Comparison of ENCODE assay signal across 1 cellular context in genomic region chr16:68309798-68310197, GRCh38.
TF ChIP-seq lines count a peak whose summit lies in the region.

No MANE protein-coding gene starts in this region.

TF ChIP-seq in WTC11, 78 proteins besides CTCF, POLR2A, EP300 and RAD21 (continued from another document):
- TF ChIP-seq, protein P1, sequence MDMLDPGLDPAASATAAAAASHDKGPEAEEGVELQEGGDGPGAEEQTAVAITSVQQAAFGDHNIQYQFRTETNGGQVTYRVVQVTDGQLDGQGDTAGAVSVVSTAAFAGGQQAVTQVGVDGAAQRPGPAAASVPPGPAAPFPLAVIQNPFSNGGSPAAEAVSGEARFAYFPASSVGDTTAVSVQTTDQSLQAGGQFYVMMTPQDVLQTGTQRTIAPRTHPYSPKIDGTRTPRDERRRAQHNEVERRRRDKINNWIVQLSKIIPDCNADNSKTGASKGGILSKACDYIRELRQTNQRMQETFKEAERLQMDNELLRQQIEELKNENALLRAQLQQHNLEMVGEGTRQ (CRISPR knock-in tag; IDR thresholded peaks at IDR 0.05) = no peak
- TF ChIP-seq NR3C1 (CRISPR knock-in tag; conservative IDR thresholded peaks at IDR 0.05; ENCODE audit: low read depth) = no peak
- no peak for TF ChIP-seq MXD4 (CRISPR knock-in tag; IDR thresholded peaks at IDR 0.05; ENCODE audit: borderline replicate concordance)
- no peak for TF ChIP-seq NR1H2 (CRISPR knock-in tag; IDR thresholded peaks at IDR 0.05)
